13 cellular contexts compared by ENCODE assay signal in genomic region chr5:430214-430925, GRCh38. TPM values are rescaled to one million over a fixed set of nuclear protein-coding genes. Genes with fewer than 3 reads are reported as not detected.
A peak's percentile ranks its signal among the peaks of the same experiment; 100 is the strongest.
DNase-seq lines count a peak whose midpoint lies in the region; ATAC-seq, FAIRE-seq and TF ChIP-seq lines count a peak whose summit lies in the region.
"Had no signal": no experiment of that assay in that cellular context is flagged by ENCODE, and none has a peak within 500 bp of the region (broad histone marks: within the 10 kb centered on the region; RNA-seq: fewer than 3 reads in every experiment).

No MANE protein-coding gene starts in this region.

- H3K4me1 ChIP-seq in skeletal muscle satellite cell (ENCODE audit: control insufficient read depth, insufficient read depth, low read length): peaks cover 14% of the 10 kb centered on the region
- H3K4me1 ChIP-seq: heart left ventricle had no signal

- no peak overlapping the region for H3K4me3 Mint-ChIP-seq in activated CD4-positive, alpha-beta T cell treated with anti-CD3 and anti-CD28 coated beads, Interleukin-2, amount 10 ng/mL, durations not matched to agents 7 days and 5 days
- H3K4me3 Mint-ChIP-seq in glutamatergic neuron (ENCODE audit: unreplicated experiment): no peak overlapping the region
- H3K4me3 Mint-ChIP-seq in activated T-helper 1 cell treated with anti-CD3 and anti-CD28 coated beads, Interleukin-12 subunit alpha, Interleukin-12 subunit beta, Interleukin-2, Interleukin-4 antibody, amounts not matched to agents 30 ng/mL and 10 ng/mL and 1 ng/mL, durations not matched to agents 14 hours and 24 hours and 36 hours: no peak overlapping the region
- no peak overlapping the region for H3K4me3 Mint-ChIP-seq in activated CD4-positive, alpha-beta T cell treated with anti-CD3 and anti-CD28 coated beads for 36 hours
- H3K4me3 Mint-ChIP-seq: CD4-positive, alpha-beta memory T cell; natural killer cell had no signal

- peak overlapping the region; percentile 4 for H3K4me2 ChIP-seq in skeletal muscle satellite cell (ENCODE audit: low read length)

- H3K4me1 Mint-ChIP-seq in activated CD4-positive, alpha-beta T cell treated with anti-CD3 and anti-CD28 coated beads, Interleukin-2, amount 10 ng/mL, durations not matched to agents 7 days and 5 days: peaks cover 15% of the 10 kb centered on the region
- H3K4me1 Mint-ChIP-seq in glutamatergic neuron (ENCODE audit: low read depth, unreplicated experiment): peaks cover 3% of the 10 kb centered on the region
- H3K4me1 Mint-ChIP-seq in activated T-helper 1 cell treated with anti-CD3 and anti-CD28 coated beads, Interleukin-12 subunit alpha, Interleukin-12 subunit beta, Interleukin-2, Interleukin-4 antibody, amounts not matched to agents 30 ng/mL and 10 ng/mL and 1 ng/mL, durations not matched to agents 14 hours and 24 hours and 36 hours (ENCODE audit: low read depth): peaks cover 12% of the 10 kb centered on the region
- no peaks in the 10 kb centered on the region for H3K4me1 Mint-ChIP-seq in activated CD4-positive, alpha-beta T cell treated with anti-CD3 and anti-CD28 coated beads for 36 hours
- H3K4me1 Mint-ChIP-seq: CD4-positive, alpha-beta memory T cell; natural killer cell had no signal

- CTCF ChIA-PET in activated CD4-positive, alpha-beta T cell treated with anti-CD3 and anti-CD28 coated beads, Interleukin-2, amount 10 ng/mL, durations not matched to agents 7 days and 5 days (lab: Charles Lee): interaction anchor here (0.9 to 2.8 kb wide), 6 partner anchors 9 to 118 kb away, joined by 3 to 8 read pairs (median 4); no protein-coding TSS in a partner anchor
- CTCF ChIA-PET in activated CD4-positive, alpha-beta T cell treated with anti-CD3 and anti-CD28 coated beads for 36 hours (lab: Charles Lee): interaction anchor here (0.6 to 2.7 kb wide), 9 partner anchors 11 to 143 kb away, joined by 3 to 10 read pairs (median 3); no protein-coding TSS in a partner anchor

- peaks cover 10% of the 10 kb centered on the region for H3K36me3 Mint-ChIP-seq in activated CD4-positive, alpha-beta T cell treated with anti-CD3 and anti-CD28 coated beads, Interleukin-2, amount 10 ng/mL, durations not matched to agents 7 days and 5 days (ENCODE audit: low read depth)
- H3K36me3 Mint-ChIP-seq in glutamatergic neuron (ENCODE audit: unreplicated experiment): peaks cover 4% of the 10 kb centered on the region
- peaks cover 14% of the 10 kb centered on the region for H3K36me3 Mint-ChIP-seq in activated T-helper 1 cell treated with anti-CD3 and anti-CD28 coated beads, Interleukin-12 subunit alpha, Interleukin-12 subunit beta, Interleukin-2, Interleukin-4 antibody, amounts not matched to agents 30 ng/mL and 10 ng/mL and 1 ng/mL, durations not matched to agents 14 hours and 24 hours and 36 hours (ENCODE audit: low read depth)
- H3K36me3 Mint-ChIP-seq in activated CD4-positive, alpha-beta T cell treated with anti-CD3 and anti-CD28 coated beads for 36 hours (ENCODE audit: low read depth): peaks cover 9% of the 10 kb centered on the region
- H3K36me3 Mint-ChIP-seq: CD4-positive, alpha-beta memory T cell; natural killer cell had no signal

- POLR2A ChIA-PET in activated CD4-positive, alpha-beta T cell treated with anti-CD3 and anti-CD28 coated beads, Interleukin-2, amount 10 ng/mL, durations not matched to agents 7 days and 5 days (lab: Charles Lee): no interaction called here
- POLR2A ChIA-PET in activated CD4-positive, alpha-beta T cell treated with anti-CD3 and anti-CD28 coated beads for 36 hours (lab: Charles Lee): interaction anchor here (0.7 kb wide), 1 partner anchor 98 kb away, joined by 5 read pairs; no protein-coding TSS in a partner anchor

- TF ChIP-seq CTCF in HL-60 (IDR thresholded peaks at IDR 0.05; ENCODE audit: insufficient read depth, low read length): no peak
- no peak for TF ChIP-seq CTCF in glutamatergic neuron (IDR thresholded peaks at IDR 0.05; ENCODE audit: partially characterized antibody, unreplicated experiment)

- peak overlapping the region; percentile 29 for H3K27ac ChIP-seq in HL-60 (replicated peaks)
- H3K27ac ChIP-seq: heart left ventricle, right atrium auricular region, tibial nerve had no signal

- H3K36me3 ChIP-seq in skeletal muscle satellite cell (ENCODE audit: insufficient read depth, low read length): peaks cover 48% of the 10 kb centered on the region
- H3K36me3 ChIP-seq: heart left ventricle, right atrium auricular region, tibial nerve had no signal

- H3K27me3 ChIP-seq in HL-60 (ENCODE audit: insufficient read depth, poor library complexity, severe bottlenecking): no peaks in the 10 kb centered on the region
- no peaks in the 10 kb centered on the region for H3K27me3 ChIP-seq in skeletal muscle satellite cell (ENCODE audit: control insufficient read depth, insufficient read depth, low read length)
- H3K27me3 ChIP-seq: right atrium auricular region, tibial nerve had no signal

- no peak for DNase-seq in activated CD4-positive, alpha-beta T cell treated with anti-CD3 and anti-CD28 coated beads, Interleukin-2, amount 10 ng/mL, durations not matched to agents 7 days and 5 days
- no peak for DNase-seq in activated CD4-positive, alpha-beta T cell treated with anti-CD3 and anti-CD28 coated beads, Interleukin-2, amount 50 U/mL, for 48 hours
- DNase-seq in HL-60 (ENCODE audit: low read depth in 1 of 2, low spot score in 1 of 2) (no peak), glutamatergic neuron (peak; percentile 6), GM19239 (ENCODE audit: insufficient read length, low spot score) (no peak)
- no peak for DNase-seq in activated T-helper 1 cell treated with anti-CD3 and anti-CD28 coated beads, Interleukin-12 subunit alpha, Interleukin-12 subunit beta, Interleukin-2, Interleukin-4 antibody, amounts not matched to agents 30 ng/mL and 10 ng/mL and 1 ng/mL, durations not matched to agents 14 hours and 24 hours and 36 hours (ENCODE audit: low spot score)
- no peak for DNase-seq in activated CD4-positive, alpha-beta T cell treated with anti-CD3 and anti-CD28 coated beads for 36 hours
- DNase-seq: natural killer cell had no signal

- H3K27ac Mint-ChIP-seq in activated CD4-positive, alpha-beta T cell treated with anti-CD3 and anti-CD28 coated beads, Interleukin-2, amount 10 ng/mL, durations not matched to agents 7 days and 5 days: peak overlapping the region; percentile 31
- no peak overlapping the region for H3K27ac Mint-ChIP-seq in glutamatergic neuron (ENCODE audit: unreplicated experiment)
- H3K27ac Mint-ChIP-seq in activated T-helper 1 cell treated with anti-CD3 and anti-CD28 coated beads, Interleukin-12 subunit alpha, Interleukin-12 subunit beta, Interleukin-2, Interleukin-4 antibody, amounts not matched to agents 30 ng/mL and 10 ng/mL and 1 ng/mL, durations not matched to agents 14 hours and 24 hours and 36 hours: no peak overlapping the region
- no peak overlapping the region for H3K27ac Mint-ChIP-seq in activated CD4-positive, alpha-beta T cell treated with anti-CD3 and anti-CD28 coated beads for 36 hours
- H3K27ac Mint-ChIP-seq: natural killer cell had no signal

- no peaks in the 10 kb centered on the region for H3K27me3 Mint-ChIP-seq in activated CD4-positive, alpha-beta T cell treated with anti-CD3 and anti-CD28 coated beads, Interleukin-2, amount 10 ng/mL, durations not matched to agents 7 days and 5 days
- H3K27me3 Mint-ChIP-seq in glutamatergic neuron (ENCODE audit: unreplicated experiment): peaks cover 6% of the 10 kb centered on the region
- H3K27me3 Mint-ChIP-seq in activated T-helper 1 cell treated with anti-CD3 and anti-CD28 coated beads, Interleukin-12 subunit alpha, Interleukin-12 subunit beta, Interleukin-2, Interleukin-4 antibody, amounts not matched to agents 30 ng/mL and 10 ng/mL and 1 ng/mL, durations not matched to agents 14 hours and 24 hours and 36 hours (ENCODE audit: insufficient read depth): no peaks in the 10 kb centered on the region
- peaks cover 6% of the 10 kb centered on the region for H3K27me3 Mint-ChIP-seq in activated CD4-positive, alpha-beta T cell treated with anti-CD3 and anti-CD28 coated beads for 36 hours

- no peaks in the 10 kb centered on the region for H3K9me3 Mint-ChIP-seq in activated CD4-positive, alpha-beta T cell treated with anti-CD3 and anti-CD28 coated beads, Interleukin-2, amount 10 ng/mL, durations not matched to agents 7 days and 5 days
- H3K9me3 Mint-ChIP-seq in glutamatergic neuron (ENCODE audit: unreplicated experiment): peaks cover 4% of the 10 kb centered on the region
- H3K9me3 Mint-ChIP-seq in activated T-helper 1 cell treated with anti-CD3 and anti-CD28 coated beads, Interleukin-12 subunit alpha, Interleukin-12 subunit beta, Interleukin-2, Interleukin-4 antibody, amounts not matched to agents 30 ng/mL and 10 ng/mL and 1 ng/mL, durations not matched to agents 14 hours and 24 hours and 36 hours: no peaks in the 10 kb centered on the region
- H3K9me3 Mint-ChIP-seq in activated CD4-positive, alpha-beta T cell treated with anti-CD3 and anti-CD28 coated beads for 36 hours (ENCODE audit: low read depth): no peaks in the 10 kb centered on the region
- H3K9me3 Mint-ChIP-seq: CD4-positive, alpha-beta memory T cell had no signal

- H3K4me3 ChIP-seq in HL-60 (replicated peaks; ENCODE audit: insufficient read depth, low read length) (no peak overlapping the region), skeletal muscle satellite cell (ENCODE audit: low read length) (no peak overlapping the region)
- H3K4me3 ChIP-seq: heart left ventricle, right atrium auricular region, tibial nerve had no signal

- ATAC-seq in activated CD4-positive, alpha-beta T cell treated with anti-CD3 and anti-CD28 coated beads for 36 hours: no peak

- FAIRE-seq in GM19239 (lab: Jason Lieb, UNC): no peak

- intact Hi-C loops in activated T-helper 1 cell treated with anti-CD3 and anti-CD28 coated beads, Interleukin-12 subunit alpha, Interleukin-12 subunit beta, Interleukin-2, Interleukin-4 antibody, amounts not matched to agents 30 ng/mL and 10 ng/mL and 1 ng/mL, durations not matched to agents 14 hours and 24 hours and 36 hours (cut with micrococcal nuclease): no loop called here
- intact Hi-C loops in activated CD4-positive, alpha-beta T cell treated with anti-CD3 and anti-CD28 coated beads for 36 hours (cut with DNase I, micrococcal nuclease): no loop called here

- no peak overlapping the region for H3K9ac ChIP-seq in skeletal muscle satellite cell (ENCODE audit: low read depth, low read length)

- H3K9me3 ChIP-seq in skeletal muscle satellite cell (replicated peaks; ENCODE audit: low read length): no peaks in the 10 kb centered on the region
- H3K9me3 ChIP-seq: heart left ventricle, right atrium auricular region, tibial nerve had no signal

RNA-seq across cellular contexts. Expression of gene EXOC3, which starts 12.6 kb away (rescaled TPM):
- total RNA-seq in activated CD4-positive, alpha-beta T cell treated with anti-CD3 and anti-CD28 coated beads, Interleukin-2, amount 10 ng/mL, durations not matched to agents 7 days and 5 days: 10 to 100 TPM; 65.5 to 79.0 TPM
- 55.4 TPM for total RNA-seq in glutamatergic neuron (ENCODE audit: unreplicated experiment)
- 22.7 and 30.2 TPM in 2 replicates for total RNA-seq in skeletal muscle satellite cell (2012; rRNA removed)
- total RNA-seq in activated T-helper 1 cell treated with anti-CD3 and anti-CD28 coated beads, Interleukin-12 subunit alpha, Interleukin-12 subunit beta, Interleukin-2, Interleukin-4 antibody, amounts not matched to agents 30 ng/mL and 10 ng/mL and 1 ng/mL, durations not matched to agents 14 hours and 24 hours and 36 hours: 59.6 and 62.0 TPM in 2 replicates
- total RNA-seq in activated CD4-positive, alpha-beta T cell treated with anti-CD3 and anti-CD28 coated beads for 36 hours: 10 to 100 TPM; 49.7 to 62.7 TPM
